In genomic region chr11:95147364-95147905, GRCh38 we compare ENCODE assay signal across 10 cellular contexts. TPM values are rescaled to one million over a fixed set of nuclear protein-coding genes. Genes with fewer than 3 reads are reported as not detected.
A peak's percentile ranks its signal among the peaks of the same experiment; 100 is the strongest.
DNase-seq lines count a peak whose midpoint lies in the region; ATAC-seq, FAIRE-seq and TF ChIP-seq lines count a peak whose summit lies in the region.
"Had no signal": no experiment of that assay in that cellular context is flagged by ENCODE, and none has a peak within 500 bp of the region (broad histone marks: within the 10 kb centered on the region; RNA-seq: fewer than 3 reads in every experiment).

No MANE protein-coding gene starts in this region.

- in situ Hi-C loops in KBM-7 (cut with MboI; ENCODE audit: low pct_unique_long_range_greater_than_20kb, low sequenced_read_pairs), result loop anchor here (10.0 kb wide), 1 partner anchor 557 kb away; no protein-coding TSS in a partner anchor
- in situ Hi-C loops in K562 (cut with MboI), result loop anchor here (10.0 kb wide), 1 partner anchor 523 kb away; no protein-coding TSS in a partner anchor

- peaks cover 45 to 72% of the 10 kb centered on the region in 2 experiments for H3K4me1 ChIP-seq in K562 (replicated peaks in 1 of 2; ENCODE audit: control insufficient read depth in 2 of 2, insufficient read depth in 2 of 2, low read length in 2 of 2)

- peak overlapping the region; percentile 63 for H3K4me2 ChIP-seq in K562 (ENCODE audit: insufficient read depth, low read length)

- peak overlapping the region in 1 of 2 experiments; percentile 43; a peak in 2 of 4 replicates for H3K9ac ChIP-seq in K562 (ENCODE audit: insufficient read depth in 1 of 2, low read depth in 2 of 2, low read length in 2 of 2)

- intact Hi-C loops in K562 (cut with micrococcal nuclease), result loop anchor here (2.0 to 5.0 kb wide), 4 partner anchors 45 to 525 kb away; partner anchors contain the start of genes CWC15 and KDM4D

- no peak for TF ChIP-seq POLR2A in K562 (conservative IDR thresholded peaks at IDR 0.05)

- no peaks in the 10 kb centered on the region for H3K9me1 ChIP-seq in K562 (ENCODE audit: control insufficient read depth, insufficient read depth, low read length)

- no peaks in the 10 kb centered on the region for H3K79me2 ChIP-seq in K562 (ENCODE audit: control insufficient read depth, insufficient read depth, low read length)

- WGBS in K562 (ENCODE audit: insufficient coverage, low coverage, missing lambda C conversion rate), result 0% methylated on average over 4 of the region's 4 CpGs

- peak overlapping the region; percentile 80 for H2AFZ ChIP-seq in K562 (ENCODE audit: low read depth, low read length)

- H3K27me3 ChIP-seq in K562 (ENCODE audit: control insufficient read depth in 2 of 2, insufficient read depth in 2 of 2, low read length in 2 of 2) (no peaks in the 10 kb centered on the region), H7 (ENCODE audit: control insufficient read depth, insufficient read depth, low read length) (peaks cover 37% of the 10 kb centered on the region)

- H3K36me3 ChIP-seq in K562 (ENCODE audit: control insufficient read depth, insufficient read depth, low read length), result no peaks in the 10 kb centered on the region
- H3K36me3 ChIP-seq in H7 (replicated peaks; ENCODE audit: control insufficient read depth, insufficient read depth, low read length), result no peaks in the 10 kb centered on the region

- peak in 1 of 2 experiments; percentile 28; a peak in 2 of 4 replicates for TF ChIP-seq RAD21 in K562 (CRISPR knock-in tag; conservative IDR thresholded peaks at IDR 0.05 in 1 of 2, IDR thresholded peaks at IDR 0.05 in 1 of 2)

- TF ChIP-seq EP300 in K562 (IDR thresholded peaks at IDR 0.05; ENCODE audit: low read length), result peak; percentile 95

- DNase-seq in AG08395 (ENCODE audit: low spot score), result peak; percentile 87
- DNase-seq in KBM-7, result peak; percentile 48
- peak; percentile 81 to 95 (median 87) for DNase-seq in K562 (ENCODE audit: extremely low read depth in 1 of 4, low spot score in 3 of 4)
- DNase-seq in lung microvascular endothelial cell (ENCODE audit: low read depth in 2 of 2), result peak; percentile 91 to 92
- DNase-seq in NCI-H345 (lab: John Stamatoyannopoulos, UW), result no peak
- no peak for DNase-seq in SHP77 (lab: John Stamatoyannopoulos, UW)
- DNase-seq in activated CD4-positive, alpha-beta T cell treated with anti-CD3 and anti-CD28 coated beads, Interleukin-2, amount 50 U/mL, for 4 hours, result no peak
- DNase-seq in H7, result no peak
- DNase-seq: activated effector memory CD4-positive, alpha-beta T cell treated with anti-CD3 and anti-CD28 coated beads, Interleukin-2, amount 50 U/mL, for 16 hours; NCI-H1436 had no signal

- peak overlapping the region; percentile 69 for H3K27ac ChIP-seq in K562 (ENCODE audit: extremely low read depth, low read depth, low read length)

- peak; percentile 99 for FAIRE-seq in K562 (lab: Jason Lieb, UNC)

- H3K4me3 ChIP-seq in K562 (no peak overlapping the region), H7 (ENCODE audit: insufficient read depth, low read depth, low read length) (no peak overlapping the region)

- no peak for TF ChIP-seq CTCF in K562 (IDR thresholded peaks at IDR 0.05 in 2 of 3, conservative IDR thresholded peaks at IDR 0.05 in 1 of 3; ENCODE audit: insufficient read depth in 2 of 3, low read depth in 1 of 3, low read length in 3 of 3)

- no peaks in the 10 kb centered on the region for H4K20me1 ChIP-seq in K562 (replicated peaks; ENCODE audit: control insufficient read depth, insufficient read depth, low read length)

- ATAC-seq in K562, result peak; percentile 91

- CTCF ChIA-PET in K562 (lab: Yijun Ruan, JAX; ENCODE audit: low intra/inter-chr PET ratio), result no interaction called here

- H3K9me3 ChIP-seq in K562 (replicated peaks; ENCODE audit: control insufficient read depth, insufficient read depth, low read depth, low read length), result no peaks in the 10 kb centered on the region; the same call in 1 of the 2 replicates

- POLR2A ChIA-PET in K562 (lab: Yijun Ruan, JAX), result interaction anchor here (0.6 to 3.6 kb wide), 8 partner anchors 9 to 643 kb away, joined by 3 to 29 read pairs (median 4); partner anchors contain the start of genes CEP57, CWC15, FAM76B and KDM4D

- no TSS peak for BruUV-seq in K562 (replicated peaks; lab: Mats Ljungman, UMichigan)

TF ChIP-seq in K562, 482 proteins besides CTCF, POLR2A, EP300 and RAD21 (continues in another document):
- 0 out of 2 replicates have a peak, but pooled peaks have one; percentile 64 for TF ChIP-seq RUNX1 (IDR thresholded peaks at IDR 0.05; ENCODE audit: low read depth)
- TF ChIP-seq ESRRB (CRISPR knock-in tag; IDR thresholded peaks at IDR 0.05; ENCODE audit: borderline replicate concordance), result no peak
- TF ChIP-seq KAT8 (IDR thresholded peaks at IDR 0.05; ENCODE audit: low read depth), result no peak
- peak in 1 of 2 experiments; percentile 47 for TF ChIP-seq NCOA2 (IDR thresholded peaks at IDR 0.05; ENCODE audit: partially characterized antibody in 2 of 2)
- no peak for TF ChIP-seq TAF7 (tag; IDR thresholded peaks at IDR 0.05)
- TF ChIP-seq FOXK2 (conservative IDR thresholded peaks at IDR 0.05 in 1 of 2, IDR thresholded peaks at IDR 0.05 in 1 of 2; ENCODE audit: low read depth in 2 of 2), result peak; percentile 80 to 89
- no peak for TF ChIP-seq DLX4 (CRISPR knock-in tag; IDR thresholded peaks at IDR 0.05)
- TF ChIP-seq TCF3 (CRISPR knock-in tag; IDR thresholded peaks at IDR 0.05), result peak; percentile 95
- no peak for TF ChIP-seq ZNF280A (IDR thresholded peaks at IDR 0.05; ENCODE audit: low read depth, partially characterized antibody)
- no peak for TF ChIP-seq NR1H2 (CRISPR knock-in tag; IDR thresholded peaks at IDR 0.05)
- TF ChIP-seq, protein P1, sequence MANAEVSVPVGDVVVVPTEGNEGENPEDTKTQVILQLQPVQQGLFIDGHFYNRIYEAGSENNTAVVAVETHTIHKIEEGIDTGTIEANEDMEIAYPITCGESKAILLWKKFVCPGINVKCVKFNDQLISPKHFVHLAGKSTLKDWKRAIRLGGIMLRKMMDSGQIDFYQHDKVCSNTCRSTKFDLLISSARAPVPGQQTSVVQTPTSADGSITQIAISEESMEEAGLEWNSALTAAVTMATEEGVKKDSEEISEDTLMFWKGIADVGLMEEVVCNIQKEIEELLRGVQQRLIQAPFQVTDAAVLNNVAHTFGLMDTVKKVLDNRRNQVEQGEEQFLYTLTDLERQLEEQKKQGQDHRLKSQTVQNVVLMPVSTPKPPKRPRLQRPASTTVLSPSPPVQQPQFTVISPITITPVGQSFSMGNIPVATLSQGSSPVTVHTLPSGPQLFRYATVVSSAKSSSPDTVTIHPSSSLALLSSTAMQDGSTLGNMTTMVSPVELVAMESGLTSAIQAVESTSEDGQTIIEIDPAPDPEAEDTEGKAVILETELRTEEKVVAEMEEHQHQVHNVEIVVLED (CRISPR knock-in tag; IDR thresholded peaks at IDR 0.05), result no peak
- no peak for TF ChIP-seq CHCHD3 (CRISPR knock-in tag; IDR thresholded peaks at IDR 0.05)
- no peak for TF ChIP-seq FOXO4 (CRISPR knock-in tag; IDR thresholded peaks at IDR 0.05)

RNA-seq across cellular contexts. Expression of gene ENDOD1, which starts 57.8 kb away (rescaled TPM):
- 11.0 and 14.5 TPM in 2 replicates for total RNA-seq in K562 (2011; cell fraction: chromatin; rRNA removed; ENCODE audit: low replicate concordance)
- 14.3 and 16.5 TPM in 2 replicates for total RNA-seq in K562 (2011; cell fraction: nucleolus; rRNA removed)
- 18.3 and 21.3 TPM in 2 replicates for total RNA-seq in K562 (2011; cell fraction: nucleoplasm; rRNA removed)
- total RNA-seq in K562 (2014; rRNA removed), result 9.8 and 10.3 TPM in 2 replicates
- total RNA-seq in K562 (2014; rRNA removed; fragmentation: Illumina TruSeq; extraction: Trizol), result 11.8 and 12.2 TPM in 2 replicates
- 8.3 and 8.4 TPM in 2 replicates for total RNA-seq in K562 (2015; rRNA removed; fragmentation: Illumina TruSeq; extraction: Trizol)
- total RNA-seq in K562 (2021), result 9.7 and 10.5 TPM in 2 replicates
- 9.4 and 10.3 TPM in 2 replicates for polyA plus RNA-seq in K562 (2011; rRNA removed)
- 5.9 and 8.7 TPM in 2 replicates for polyA plus RNA-seq in K562 (2011; cell fraction: cytosol; rRNA removed)
- polyA plus RNA-seq in K562 (2011; cell fraction: nucleus; rRNA removed), result 5.8 and 9.7 TPM in 2 replicates
- polyA plus RNA-seq in K562 (2012), result 7.6 and 8.2 TPM in 2 replicates
- polyA plus RNA-seq in K562 (2014; fragmentation: Illumina TruSeq; extraction: Trizol), result 8.1 and 9.3 TPM in 2 replicates
- 1 to 10 TPM; 4.2 to 4.4 TPM for polyA plus RNA-seq in K562 (2014; fragmentation: Nextera tagmentation; extraction: Ambion mirVana)
- 5.1 and 5.2 TPM in 2 replicates for polyA plus RNA-seq in K562 (2014; rRNA removed)
- polyA minus RNA-seq in K562 (2011; rRNA and poly(A)+ RNA removed), result 16.0 and 20.7 TPM in 2 replicates
- polyA minus RNA-seq in K562 (2011; cell fraction: cytosol; rRNA and poly(A)+ RNA removed), result 8.1 and 8.5 TPM in 2 replicates
- polyA minus RNA-seq in K562 (2011; cell fraction: nucleus; rRNA and poly(A)+ RNA removed), result 6.1 and 14.1 TPM in 2 replicates
- total RNA-seq in lung microvascular endothelial cell, result 43.2 and 61.1 TPM in 2 replicates
- 3.6 and 6.2 TPM in 2 replicates for total RNA-seq in H7 (2014; rRNA removed; shearing (Covaris generic))

Comparison
In these comparisons a context has a peak if more than half of its experiments do, and no peak if none do; other contexts are left out.
1. DNase-seq: peak in AG08395 (single experiment), KBM-7 (single experiment), K562 (4 of 4) and lung microvascular endothelial cell (2 of 2); none in NCI-H345 (single experiment), SHP77 (0 of 2), activated CD4-positive, alpha-beta T cell treated with anti-CD3 and anti-CD28 coated beads, Interleukin-2, amount 50 U/mL, for 4 hours (0 of 2) and H7 (single experiment).